14 cellular contexts compared by ENCODE assay signal in genomic region chr18:9827211-9827855, GRCh38. TPM values are rescaled to one million over a fixed set of nuclear protein-coding genes. Genes with fewer than 3 reads are reported as not detected.
DNase-seq lines count a peak whose midpoint lies in the region; ATAC-seq and TF ChIP-seq lines count a peak whose summit lies in the region.
"Had no signal": no experiment of that assay in that cellular context is flagged by ENCODE, and none has a peak within 500 bp of the region (broad histone marks: within the 10 kb centered on the region; RNA-seq: fewer than 3 reads in every experiment).

No MANE protein-coding gene starts in this region.

- H3K9me3 ChIP-seq in SK-N-SH (no peaks in the 10 kb centered on the region), ascending aorta (no peaks in the 10 kb centered on the region), left lung (no peaks in the 10 kb centered on the region), suprapubic skin (no peaks in the 10 kb centered on the region), aorta (ENCODE audit: control insufficient read depth, low read length) (no peaks in the 10 kb centered on the region)
- H3K9me3 ChIP-seq: mucosa of descending colon had no signal

- ATAC-seq in SK-N-SH treated with all-trans-retinoic acid at 6 μM for 48 hours: no peak
- no peak for ATAC-seq in left lung
- ATAC-seq in aorta (ENCODE audit: low FRiP score): no peak
- ATAC-seq in omental fat pad (ENCODE audit: low FRiP score): no peak

- H3K4me1 ChIP-seq in SK-N-SH (ENCODE audit: control insufficient read depth in 1 of 2, insufficient read depth in 2 of 2, low read depth in 1 of 2, low read length in 1 of 2): peaks cover 10 to 44% of the 10 kb centered on the region in 2 experiments
- H3K4me1 ChIP-seq in ascending aorta: peaks cover 21 to 43% of the 10 kb centered on the region in 2 donors
- peaks cover 35 to 63% of the 10 kb centered on the region in 2 donors for H3K4me1 ChIP-seq in left lung
- peaks cover 44% of the 10 kb centered on the region for H3K4me1 ChIP-seq in suprapubic skin
- H3K4me1 ChIP-seq in aorta (ENCODE audit: control insufficient read depth in 1 of 2, insufficient read depth in 2 of 2, low read length in 2 of 2): peaks cover 4 to 14% of the 10 kb centered on the region in 2 donors

- H3K4me3 ChIP-seq in SK-N-SH (ENCODE audit: low read depth in 2 of 2, low read length in 1 of 2): 0 out of 4 replicates have a peak overlapping the region, but pooled peaks of 1 of the 2 experiments have one; percentile 39
- no peak overlapping the region for H3K4me3 ChIP-seq in ascending aorta
- no peak overlapping the region for H3K4me3 ChIP-seq in left lung
- H3K4me3 ChIP-seq in suprapubic skin: no peak overlapping the region
- no peak overlapping the region for H3K4me3 ChIP-seq in aorta (ENCODE audit: low read length in 2 of 2)
- H3K4me3 ChIP-seq: mucosa of descending colon had no signal

- peak overlapping the region; percentile 18; the same call in 1 of the 2 replicates for H2AFZ ChIP-seq in SK-N-SH (ENCODE audit: low read depth)

- POLR2A ChIA-PET in SK-N-SH (lab: Yijun Ruan, JAX): no interaction called here

- H3F3A ChIP-seq in SK-N-SH (replicated peaks; ENCODE audit: insufficient read depth): peaks cover 21% of the 10 kb centered on the region

- intact Hi-C loops in ascending aorta (cut with DNase I): no loop called here
- intact Hi-C loops in left lung (cut with DNase I): no loop called here
- intact Hi-C loops in aorta (cut with DNase I): loop anchor here in 1 of 2 donors (2.0 kb wide), 1 partner anchor 51 kb away; no protein-coding TSS in a partner anchor

- H3K27me3 ChIP-seq in SK-N-SH (ENCODE audit: insufficient read depth) (no peaks in the 10 kb centered on the region), ascending aorta (no peaks in the 10 kb centered on the region), left lung (no peaks in the 10 kb centered on the region), suprapubic skin (no peaks in the 10 kb centered on the region), aorta (ENCODE audit: control insufficient read depth in 1 of 2, insufficient read depth in 2 of 2, low read length in 1 of 2) (no peaks in the 10 kb centered on the region)

- H4K20me1 ChIP-seq in SK-N-SH (ENCODE audit: insufficient read depth): no peaks in the 10 kb centered on the region

- WGBS in SK-N-SH (ENCODE audit: low lambda C conversion rate): 90% methylated on average over 7 of the region's 7 CpGs
- 77% methylated on average over 7 of the region's 7 CpGs for WGBS in suprapubic skin
- 90 to 92% methylated on average over 7 of the region's 7 CpGs for WGBS in aorta, 2 donors

- H3K36me3 ChIP-seq in SK-N-SH (replicated peaks in 1 of 2; ENCODE audit: control insufficient read depth in 1 of 2, insufficient read depth in 2 of 2, low read length in 1 of 2): no peaks in the 10 kb centered on the region
- no peaks in the 10 kb centered on the region for H3K36me3 ChIP-seq in ascending aorta
- H3K36me3 ChIP-seq in left lung: peaks cover 0 to 7% of the 10 kb centered on the region in 2 donors
- H3K36me3 ChIP-seq in suprapubic skin: no peaks in the 10 kb centered on the region
- no peaks in the 10 kb centered on the region for H3K36me3 ChIP-seq in aorta (ENCODE audit: control insufficient read depth in 1 of 2, insufficient read depth in 2 of 2, low read length in 1 of 2)

- DNase-seq in SK-N-SH (no peak), ascending aorta (ENCODE audit: low spot score in 2 of 2) (no peak), left lung (no peak), suprapubic skin (ENCODE audit: low spot score in 2 of 2) (no peak), COR-L47 (lab: John Stamatoyannopoulos, UW) (no peak), aorta (no peak), omental fat pad (ENCODE audit: low spot score) (no peak)
- DNase-seq: activated CD4-positive, alpha-beta T cell treated with anti-CD3 and anti-CD28 coated beads for 1 hour; activated T-cell treated with anti-CD3 and anti-CD28 coated beads, Interleukin-2, amount 50 U/mL, for 4 hours; DMS153; NCI-H1105 treated with DMSO at 0.1 percent for 48 hours; NCI-H524 had no signal

- TF ChIP-seq CTCF in SK-N-SH (IDR thresholded peaks at IDR 0.05) (no peak), ascending aorta (IDR thresholded peaks at IDR 0.05) (no peak), left lung (IDR thresholded peaks at IDR 0.05) (no peak), suprapubic skin (IDR thresholded peaks at IDR 0.05) (no peak), omental fat pad (IDR thresholded peaks at IDR 0.05) (no peak)

- CTCF ChIA-PET in SK-N-SH (lab: Yijun Ruan, JAX): interaction anchor here (1.4 kb wide), 1 partner anchor 8 kb away, joined by 4 read pairs; no protein-coding TSS in a partner anchor

- no peak for TF ChIP-seq RAD21 in SK-N-SH (IDR thresholded peaks at IDR 0.05; ENCODE audit: low read length)

- H3K4me2 ChIP-seq in SK-N-SH: peak overlapping the region; percentile 77

- 0 out of 2 replicates have a peak overlapping the region, but pooled peaks have one; percentile 37 for H3K9ac ChIP-seq in SK-N-SH

- H3K27ac ChIP-seq in SK-N-SH (ENCODE audit: low read depth in 2 of 2, low read length in 1 of 2): peak overlapping the region; percentile 23 to 94; a peak in 3 of 4 replicates
- H3K27ac ChIP-seq in ascending aorta: peak overlapping the region; percentile 27 to 44
- peak overlapping the region; percentile 69 to 91 for H3K27ac ChIP-seq in left lung
- peak overlapping the region; percentile 50 for H3K27ac ChIP-seq in suprapubic skin
- peak overlapping the region in 1 of 2 donors; percentile 5 for H3K27ac ChIP-seq in aorta (ENCODE audit: low read depth in 1 of 2, low read length in 2 of 2)

- TF ChIP-seq POLR2A in suprapubic skin (IDR thresholded peaks at IDR 0.05): no peak

- TF ChIP-seq EP300 in SK-N-SH (IDR thresholded peaks at IDR 0.05; ENCODE audit: borderline replicate concordance in 1 of 2, low read depth in 1 of 2, low read length in 1 of 2) (no peak), suprapubic skin (IDR thresholded peaks at IDR 0.05) (no peak)

- H3K79me2 ChIP-seq in SK-N-SH (ENCODE audit: insufficient read depth): peaks cover 15% of the 10 kb centered on the region; the same call in 1 of the 2 replicates

- H3K9me2 ChIP-seq in SK-N-SH: no peaks in the 10 kb centered on the region

TF ChIP-seq in SK-N-SH, 30 proteins besides CTCF, POLR2A, EP300 and RAD21 (continues in another document):
- TF ChIP-seq REST (IDR thresholded peaks at IDR 0.05; ENCODE audit: low read depth, low read length) (no peak), EZH2phosphoT487 (IDR thresholded peaks at IDR 0.05; ENCODE audit: borderline replicate concordance, low read depth) (no peak)

TF ChIP-seq in SK-N-SH treated with all-trans-retinoic acid at 6 μM for 48 hours, 23 proteins besides CTCF, POLR2A, EP300 and RAD21:
- no peak for TF ChIP-seq ISL1 (CRISPR knock-in tag; IDR thresholded peaks at IDR 0.05)
- TF ChIP-seq GLIS3 (CRISPR knock-in tag; IDR thresholded peaks at IDR 0.05): no peak
- TF ChIP-seq CSDC2 (CRISPR knock-in tag; IDR thresholded peaks at IDR 0.05): no peak
- TF ChIP-seq RARB (CRISPR knock-in tag; IDR thresholded peaks at IDR 0.05): no peak
- TF ChIP-seq PPARA (CRISPR knock-in tag; IDR thresholded peaks at IDR 0.05; ENCODE audit: borderline replicate concordance): no peak
- TF ChIP-seq ZC3H10 (CRISPR knock-in tag; IDR thresholded peaks at IDR 0.05): no peak
TF ChIP-seq in SK-N-SH treated with all-trans-retinoic acid at 6 μM for 48 hours: peak in this region for 0.

RNA-seq across cellular contexts. Expression of gene TXNDC2, which starts 58.4 kb away (rescaled TPM):
- polyA plus RNA-seq in SK-N-SH (2012; rRNA removed) (0.06 and 0.07 TPM in 2 replicates), aorta (not detected)
- polyA plus RNA-seq in SK-N-SH (2012; cell fraction: cytosol; rRNA removed): 0.08 TPM in 2 replicates
- 0.06 and 0.07 TPM in 2 replicates for polyA plus RNA-seq in SK-N-SH (2012; cell fraction: nucleus; rRNA removed)
- total RNA-seq in ascending aorta (not detected), left lung (under 1 TPM; 0.09 to 0.18 TPM), suprapubic skin (not detected), aorta (under 1 TPM; 0.21 to 0.65 TPM), omental fat pad (under 1 TPM in 2 of 4 donors, not detected in 2; 0.24 to 0.44 TPM)
- total RNA-seq: activated T-cell treated with anti-CD3 and anti-CD28 coated beads, Interleukin-2, amount 50 U/mL, for 4 hours had no signal
